19 cellular contexts compared by ENCODE assay signal in the genomic region with DNA sequence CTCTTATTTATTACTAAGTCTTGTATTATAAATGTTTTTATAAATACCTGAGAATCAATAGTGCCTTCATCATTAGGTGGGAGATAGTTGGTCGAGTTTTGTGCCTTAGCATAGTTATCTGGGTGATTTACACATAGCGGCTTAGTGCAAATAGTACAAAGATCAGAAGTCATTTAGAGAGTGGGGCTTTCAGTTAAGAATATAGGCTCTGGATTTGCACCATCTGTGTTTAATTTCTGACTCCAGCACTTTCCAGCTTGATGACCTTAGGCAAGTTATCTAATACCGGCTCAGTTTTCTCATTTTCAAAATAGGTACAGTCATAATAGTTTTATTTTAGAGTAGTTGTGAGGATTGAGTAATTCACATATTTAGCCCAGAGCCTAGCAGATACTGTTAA. TPM values are rescaled to one million over a fixed set of nuclear protein-coding genes. Genes with fewer than 3 reads are reported as not detected.
DNase-seq lines count a peak whose midpoint lies in the region; ATAC-seq and FAIRE-seq lines count a peak whose summit lies in the region.
"Had no signal": no experiment of that assay in that cellular context is flagged by ENCODE, and none has a peak within 500 bp of the region (broad histone marks: within the 10 kb centered on the region; RNA-seq: fewer than 3 reads in every experiment).

No MANE protein-coding gene starts in this region.

- POLR2A ChIA-PET in T-cell (lab: Charles Lee), result interaction anchor here in 1 of 2 donors (0.6 to 1.2 kb wide), 3 partner anchors 33 to 175 kb away, joined by 3 to 6 read pairs (median 4); no protein-coding TSS in a partner anchor

- no peak overlapping the region for H3K4me3 Mint-ChIP-seq in activated naive CD4-positive, alpha-beta T cell treated with anti-CD3 and anti-CD28 coated beads, Interleukin-2, amount 50 U/mL, for 24 hours
- no peak overlapping the region for H3K4me3 Mint-ChIP-seq in T-cell

- H3K9me3 Mint-ChIP-seq in activated naive CD4-positive, alpha-beta T cell treated with anti-CD3 and anti-CD28 coated beads, Interleukin-2, amount 50 U/mL, for 24 hours, result no peaks in the 10 kb centered on the region
- no peaks in the 10 kb centered on the region for H3K9me3 Mint-ChIP-seq in T-cell

- peaks cover 25% of the 10 kb centered on the region for H3K36me3 Mint-ChIP-seq in activated naive CD4-positive, alpha-beta T cell treated with anti-CD3 and anti-CD28 coated beads, Interleukin-2, amount 50 U/mL, for 24 hours
- peaks cover 43% of the 10 kb centered on the region for H3K36me3 Mint-ChIP-seq in T-cell

- ATAC-seq in T-cell (replicated peaks in 1 of 4), result no peak
- no peak for ATAC-seq in HG02588 (IDR thresholded peaks at IDR 0.05; ENCODE audit: unreplicated experiment)
- no peak for ATAC-seq in GM21423 (IDR thresholded peaks at IDR 0.05; ENCODE audit: unreplicated experiment)

- CTCF ChIA-PET in T-cell (lab: Charles Lee), result interaction anchor here in 1 of 2 donors (0.5 kb wide), 1 partner anchor 221 kb away, joined by 3 read pairs; no protein-coding TSS in a partner anchor

- peak overlapping the region; percentile 78 for H3K27ac Mint-ChIP-seq in activated naive CD4-positive, alpha-beta T cell treated with anti-CD3 and anti-CD28 coated beads, Interleukin-2, amount 50 U/mL, for 24 hours
- peak overlapping the region; percentile 41 to 61 for H3K27ac Mint-ChIP-seq in T-cell

- H3K4me1 Mint-ChIP-seq in activated naive CD4-positive, alpha-beta T cell treated with anti-CD3 and anti-CD28 coated beads, Interleukin-2, amount 50 U/mL, for 24 hours, result peaks cover 60% of the 10 kb centered on the region
- H3K4me1 Mint-ChIP-seq in T-cell, result peaks cover 55 to 61% (median 59%) of the 10 kb centered on the region in 3 donors

- no peak for DNase-seq in activated naive CD4-positive, alpha-beta T cell treated with Interleukin-2 at 50 U/mL for 16 hours
- DNase-seq in T-cell, result no peak
- DNase-seq in HuH-7 (ENCODE audit: low spot score), result no peak
- DNase-seq: C1 segment of cervical spinal cord; Caco-2; DMS53; H7; NCI-H187; NCI-H345; NCI-H526 treated with DMSO at 0.1 percent for 48 hours; NK-92 treated with Interleukin-12 subunit alpha and Interleukin-12 subunit beta, amount 100 ng/mL, for 24 hours; SHP77 treated with DMSO at 0.1 percent for 48 hours had no signal

- FAIRE-seq in islet of Langerhans (lab: Jason Lieb, UNC), result peak; percentile 27
- FAIRE-seq: HTR-8/SVneo had no signal

- no peaks in the 10 kb centered on the region for H3K27me3 Mint-ChIP-seq in activated naive CD4-positive, alpha-beta T cell treated with anti-CD3 and anti-CD28 coated beads, Interleukin-2, amount 50 U/mL, for 24 hours
- no peaks in the 10 kb centered on the region for H3K27me3 Mint-ChIP-seq in T-cell

RNA-seq across cellular contexts. Expression of a gene that starts 26.4 kb away (rescaled TPM):
- 100 to 1,000 TPM; 130 to 162 (median 143) TPM for total RNA-seq in T-cell
- total RNA-seq: OCI-LY7, RPMI7951 had no signal
